In genomic region chr13:57632276-57633140, GRCh38 we compare ENCODE assay signal across 8 cellular contexts. TPM values are rescaled to one million over a fixed set of nuclear protein-coding genes. Genes with fewer than 3 reads are reported as not detected.
DNase-seq lines count a peak whose midpoint lies in the region; ATAC-seq and TF ChIP-seq lines count a peak whose summit lies in the region.

No MANE protein-coding gene starts in this region.

- H3K4me3 ChIP-seq in adrenal gland (peak overlapping the region in 1 of 4 donors; percentile 64), iPS-15b (ENCODE audit: low read depth, low read length) (peak overlapping the region; percentile 87), skeletal muscle cell (ENCODE audit: low read depth, low read length) (peak overlapping the region; percentile 63)

- H3K27ac ChIP-seq in adrenal gland = peak overlapping the region in 2 of 5 donors; percentile 61 to 66

- H3K9me3 ChIP-seq in adrenal gland (replicated peaks in 1 of 3) (no peaks in the 10 kb centered on the region), iPS-15b (ENCODE audit: control insufficient read depth, insufficient read depth, low read length) (no peaks in the 10 kb centered on the region)

- intact Hi-C loops in adrenal gland (cut with DNase I) = loop anchor here in 1 of 2 donors (10.0 kb wide), 1 partner anchor 222 kb away; no protein-coding TSS in a partner anchor

- WGBS in adrenal gland, 4 donors = 2 to 5% (median 4%) methylated on average over 18 to 70 of the region's 70 CpGs; no CpG with 5 or more reads in 1 of the 4 donors

- DNase-seq in H4 (ENCODE audit: low spot score) = peak; percentile 1
- peak in 4 of 7 donors; percentile 12 to 59 (median 19) for DNase-seq in adrenal gland
- DNase-seq in skeletal muscle cell (ENCODE audit: low read depth) = no peak
- DNase-seq in NCI-H82 (lab: John Stamatoyannopoulos, UW) = no peak
- DNase-seq in DMS53 (lab: John Stamatoyannopoulos, UW) = no peak

- H3K27me3 ChIP-seq in adrenal gland = peaks cover 30% of the 10 kb centered on the region
- H3K27me3 ChIP-seq in iPS-15b (ENCODE audit: control insufficient read depth, insufficient read depth, low read length) = peaks cover 95% of the 10 kb centered on the region

- no peak for TF ChIP-seq CTCF in adrenal gland (IDR thresholded peaks at IDR 0.05)

- TF ChIP-seq POLR2A in adrenal gland (IDR thresholded peaks at IDR 0.05) = no peak

- H3K4me1 ChIP-seq in adrenal gland (replicated peaks in 1 of 2) (peaks cover 14 to 24% of the 10 kb centered on the region in 2 donors), iPS-15b (ENCODE audit: control insufficient read depth, insufficient read depth, low read length) (peaks cover 6% of the 10 kb centered on the region)

- H3K9ac ChIP-seq in iPS-15b (ENCODE audit: low read depth, low read length) = peak overlapping the region; percentile 24

- H3K36me3 ChIP-seq in adrenal gland (replicated peaks in 1 of 2) = no peaks in the 10 kb centered on the region
- H3K36me3 ChIP-seq in iPS-15b (ENCODE audit: control insufficient read depth, insufficient read depth, low read length) = no peaks in the 10 kb centered on the region

- ATAC-seq in GM18907 (IDR thresholded peaks at IDR 0.05; ENCODE audit: unreplicated experiment) (no peak), GM18520 (IDR thresholded peaks at IDR 0.05; ENCODE audit: unreplicated experiment) (no peak)

RNA-seq across cellular contexts. Expression of gene PCDH17, which starts 1.0 kb away (rescaled TPM):
- total RNA-seq in H4 (2014; rRNA removed; shearing (Covaris generic)) = 0.99 and 3.6 TPM in 2 replicates
- total RNA-seq in adrenal gland = 10 to 100 TPM in 1 of 8 donors, 1 to 10 TPM in 7; 4.8 to 12.3 (median 6.0) TPM
- polyA plus RNA-seq in adrenal gland = 1 to 10 TPM in 2 of 3 donors, under 1 TPM in 1; 0.47 to 4.4 (median 1.5) TPM

Comparison
In these comparisons a context has a peak if more than half of its experiments do, and no peak if none do; other contexts are left out.
1. DNase-seq: peak in H4 (single experiment) and adrenal gland (4 of 7); none in skeletal muscle cell (single experiment), NCI-H82 (single experiment) and DMS53 (single experiment).